Comparison of ENCODE assay signal across 23 cellular contexts in the genomic region with DNA sequence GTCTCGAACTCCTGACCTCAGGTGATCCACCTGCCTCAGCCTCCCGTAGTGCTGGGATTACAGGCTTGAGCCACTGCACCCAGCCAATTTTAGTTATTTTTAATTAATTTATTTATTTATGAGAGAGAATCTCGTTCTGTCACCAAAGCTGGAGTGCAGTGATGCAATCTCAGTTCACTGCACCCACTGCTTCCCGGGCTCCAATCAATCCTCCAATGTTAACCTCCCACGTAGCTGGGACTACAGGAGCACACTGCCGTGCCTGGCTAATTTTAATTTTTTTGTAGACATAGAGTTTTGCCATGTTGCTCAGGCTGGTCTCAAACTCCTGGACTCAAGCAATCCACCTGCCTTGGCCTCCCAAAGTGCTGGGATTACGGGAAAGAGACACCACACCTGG.
"Had no signal": no experiment of that assay in that cellular context is flagged by ENCODE, and none has a peak within 500 bp of the region (broad histone marks: within the 10 kb centered on the region; RNA-seq: fewer than 3 reads in every experiment).

No MANE protein-coding gene starts in this region.

- H3K4me3 ChIP-seq: colonic mucosa, esophagus muscularis mucosa, gastroesophageal sphincter, heart left ventricle, hepatocyte, left lung, lower lobe of right lung, mucosa of descending colon had no signal

- H3K9me3 Mint-ChIP-seq: dendritic cell treated with granulocyte-macrophage colony-stimulating factor and Interleukin-4, amounts not matched to agents 40 ng/mL and 50 ng/mL, for 4 days; immature natural killer cell; naive B cell had no signal

- H3K27me3 Mint-ChIP-seq: dendritic cell treated with granulocyte-macrophage colony-stimulating factor and Interleukin-4, amounts not matched to agents 40 ng/mL and 50 ng/mL, for 4 days; naive B cell had no signal

- H3K9me3 ChIP-seq: colonic mucosa, esophagus muscularis mucosa, gastroesophageal sphincter, heart left ventricle, left lung, lower lobe of right lung, mucosa of descending colon had no signal

- H3K27ac ChIP-seq: colonic mucosa, esophagus muscularis mucosa, gastroesophageal sphincter, heart left ventricle, hepatocyte, left lung, lower lobe of right lung had no signal

- H3K4me3 Mint-ChIP-seq: dendritic cell treated with granulocyte-macrophage colony-stimulating factor and Interleukin-4, amounts not matched to agents 40 ng/mL and 50 ng/mL, for 4 days; immature natural killer cell; mesothelial cell of epicardium; naive B cell had no signal

- H3K27me3 ChIP-seq: colonic mucosa, esophagus muscularis mucosa, foreskin keratinocyte, gastroesophageal sphincter, heart left ventricle, hepatocyte, left lung had no signal

- H2AFZ ChIP-seq: hepatocyte had no signal

- H3K4me2 ChIP-seq: hepatocyte had no signal

- H3K36me3 Mint-ChIP-seq: immature natural killer cell, mesothelial cell of epicardium, naive B cell had no signal

- H3K36me3 ChIP-seq: colonic mucosa, esophagus muscularis mucosa, gastroesophageal sphincter, heart left ventricle, left lung, lower lobe of right lung had no signal

- H3K27ac Mint-ChIP-seq: dendritic cell treated with granulocyte-macrophage colony-stimulating factor and Interleukin-4, amounts not matched to agents 40 ng/mL and 50 ng/mL, for 4 days had no signal

- ATAC-seq: foreskin keratinocyte, gastroesophageal sphincter, heart left ventricle, left colon, left lung, left ventricle myocardium superior, lower lobe of right lung, mucosa of descending colon had no signal

- DNase-seq: colonic mucosa; cortex of kidney; effector CD4-positive, alpha-beta T cell; effector memory CD4-positive, alpha-beta T cell; foreskin keratinocyte; heart left ventricle; hypothalamus; immature natural killer cell; islet precursor cell; kidney; kidney glomerular epithelial cell; left colon; left lung; left ventricle myocardium superior; lower lobe of right lung; mesenchymal stem cell; mucosa of descending colon; naive B cell had no signal
